In genomic region chr22:40044870-40045834, GRCh38 we compare ENCODE assay signal across 8 cellular contexts. TPM values are rescaled to one million over a fixed set of nuclear protein-coding genes. Genes with fewer than 3 reads are reported as not detected.
DNase-seq lines count a peak whose midpoint lies in the region; ATAC-seq and TF ChIP-seq lines count a peak whose summit lies in the region.

No MANE protein-coding gene starts in this region.

- peak; percentile 62 for DNase-seq in HK-2 (ENCODE audit: unreplicated experiment)
- peak; percentile 5 for DNase-seq in T1000 (lab: John Stamatoyannopoulos, UW)
- DNase-seq in body of pancreas = peak; percentile 56 to 69 (median 57)
- peak; percentile 23 for DNase-seq in iris pigment epithelial cell (ENCODE audit: low read depth)
- DNase-seq in stimulated activated CD4-positive, alpha-beta T cell treated with anti-CD3 and anti-CD28 coated beads, Interleukin-12 subunit alpha, Interleukin-12 subunit beta, amount 100 ng/mL, for 24 hours (ENCODE audit: low read depth in 2 of 2) = peak; percentile 50 to 62
- no peak for DNase-seq in NCI-H526 treated with DMSO at 0.1 percent for 48 hours (lab: John Stamatoyannopoulos, UW)

- TF ChIP-seq CTCF in body of pancreas (IDR thresholded peaks at IDR 0.05) = no peak

- peak in 1 of 3 donors; percentile 40 for TF ChIP-seq POLR2A in body of pancreas (IDR thresholded peaks at IDR 0.05)

- intact Hi-C loops in body of pancreas (cut with DNase I) = loop anchor here (10.0 kb wide), 1 partner anchor 300 kb away; the partner anchor contains the start of gene ADSL

- no peaks in the 10 kb centered on the region for H3K36me3 ChIP-seq in BLaER1 treated with 17β-estradiol and CSF1 and Interleukin-3, amounts not matched to agents 10 nM and 100 nM
- H3K36me3 ChIP-seq in body of pancreas (replicated peaks in 1 of 2; ENCODE audit: insufficient read depth in 1 of 2, low read depth in 2 of 2) = no peaks in the 10 kb centered on the region

- H3K27ac ChIP-seq in BLaER1 treated with 17β-estradiol and CSF1 and Interleukin-3, amounts not matched to agents 10 nM and 100 nM = peak overlapping the region; percentile 73 to 97 (median 94)
- H3K27ac ChIP-seq in body of pancreas = peak overlapping the region; percentile 64 to 96 (median 82)

- 0% methylated on average over 19 to 86 of the region's 138 CpGs for WGBS in body of pancreas, 2 donors

- ATAC-seq in GM19328 (IDR thresholded peaks at IDR 0.05; ENCODE audit: unreplicated experiment) (peak; percentile 7), body of pancreas (peak; percentile 28)

- no peaks in the 10 kb centered on the region for H3K9me3 ChIP-seq in BLaER1 treated with 17β-estradiol and CSF1 and Interleukin-3, amounts not matched to agents 10 nM and 100 nM (replicated peaks in 1 of 11)
- no peaks in the 10 kb centered on the region for H3K9me3 ChIP-seq in body of pancreas

- H3K9ac ChIP-seq in BLaER1 treated with 17β-estradiol and CSF1 and Interleukin-3, amounts not matched to agents 10 nM and 100 nM = peak overlapping the region; percentile 85 to 93 (median 92)

- H3K4me1 ChIP-seq in BLaER1 treated with 17β-estradiol and CSF1 and Interleukin-3, amounts not matched to agents 10 nM and 100 nM = peaks cover 52 to 78% (median 72%) of the 10 kb centered on the region in 10 experiments
- peaks cover 38% of the 10 kb centered on the region for H3K4me1 ChIP-seq in body of pancreas

- peaks cover 3 to 45% (median 19%) of the 10 kb centered on the region in 11 experiments; a peak in 13 of 22 replicates for H4K20me1 ChIP-seq in BLaER1 treated with 17β-estradiol and CSF1 and Interleukin-3, amounts not matched to agents 10 nM and 100 nM

- no peaks in the 10 kb centered on the region for H3K27me3 ChIP-seq in BLaER1 treated with 17β-estradiol and CSF1 and Interleukin-3, amounts not matched to agents 10 nM and 100 nM
- no peaks in the 10 kb centered on the region for H3K27me3 ChIP-seq in body of pancreas

- H3K4me2 ChIP-seq in BLaER1 treated with 17β-estradiol and CSF1 and Interleukin-3, amounts not matched to agents 10 nM and 100 nM = peak overlapping the region; percentile 86 to 97 (median 95)

- peak overlapping the region; percentile 78 to 95 (median 90) for H3K4me3 ChIP-seq in BLaER1 treated with 17β-estradiol and CSF1 and Interleukin-3, amounts not matched to agents 10 nM and 100 nM
- H3K4me3 ChIP-seq in body of pancreas = peak overlapping the region; percentile 33 to 87

RNA-seq across cellular contexts. Expression of gene FAM83F, which starts 50.4 kb away (rescaled TPM):
- 1 to 10 TPM; 8.9 to 9.1 TPM for total RNA-seq in body of pancreas
